8 cellular contexts compared by ENCODE assay signal in the genomic region with DNA sequence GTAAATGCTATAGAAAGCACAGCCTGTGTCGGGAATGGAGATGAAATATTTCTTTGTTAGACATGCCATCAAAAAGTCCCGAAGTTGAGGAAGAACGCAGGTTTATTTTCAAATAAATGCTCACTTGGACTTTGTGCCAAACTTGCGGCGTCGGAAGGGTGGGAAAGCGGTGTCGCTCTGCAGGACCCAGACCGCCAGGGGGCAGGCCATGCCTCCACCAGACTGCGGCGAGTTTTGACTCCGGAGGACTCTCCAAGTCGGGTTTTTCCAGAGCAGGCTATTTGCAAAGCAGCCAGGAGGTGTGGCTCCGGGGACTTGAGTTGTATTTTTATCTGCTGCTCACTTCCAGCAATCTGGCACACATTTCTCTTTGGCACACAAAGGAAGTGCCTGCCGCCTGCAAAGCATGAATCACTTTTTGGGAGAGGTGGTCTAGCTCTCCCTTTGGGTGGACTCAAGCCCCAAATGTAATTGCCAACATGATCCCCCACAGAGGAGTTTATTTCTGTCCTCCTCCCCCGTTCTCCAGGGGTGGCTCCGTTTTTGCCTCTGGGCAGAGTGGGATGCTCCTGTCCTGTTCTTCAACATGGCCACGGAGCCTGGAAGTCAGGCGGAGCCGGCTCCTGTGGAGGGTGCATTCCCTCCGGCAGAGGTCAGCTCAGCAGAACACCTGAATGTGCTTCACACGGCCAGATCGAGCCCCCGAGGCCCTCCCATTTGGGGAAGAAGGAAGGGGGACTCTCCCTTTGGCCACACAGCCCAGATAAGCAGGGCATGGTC.
A peak's percentile ranks its signal among the peaks of the same experiment; 100 is the strongest.
DNase-seq lines count a peak whose midpoint lies in the region; ATAC-seq lines count a peak whose summit lies in the region.

No MANE protein-coding gene starts in this region.

- H3K27ac Mint-ChIP-seq in activated T-cell treated with anti-CD3 and anti-CD28 coated beads, Interleukin-2, amount 50 U/mL, for 72 hours, result no peak overlapping the region

- H3K36me3 Mint-ChIP-seq in activated T-cell treated with anti-CD3 and anti-CD28 coated beads, Interleukin-2, amount 50 U/mL, for 72 hours (ENCODE audit: insufficient read depth in 2 of 2), result no peaks in the 10 kb centered on the region
- no peaks in the 10 kb centered on the region for H3K36me3 Mint-ChIP-seq in activated T-cell treated with anti-CD3 and anti-CD28 coated beads, Interleukin-2, amount 50 U/mL, for 4 hours (ENCODE audit: insufficient read depth)

- H3K27me3 Mint-ChIP-seq in activated T-cell treated with anti-CD3 and anti-CD28 coated beads, Interleukin-2, amount 50 U/mL, for 72 hours (ENCODE audit: low read depth), result peaks cover 48% of the 10 kb centered on the region
- peaks cover 38% of the 10 kb centered on the region for H3K27me3 Mint-ChIP-seq in activated T-cell treated with anti-CD3 and anti-CD28 coated beads, Interleukin-2, amount 50 U/mL, for 4 hours (ENCODE audit: low read depth)

- no peak overlapping the region for H3K4me3 Mint-ChIP-seq in activated T-cell treated with anti-CD3 and anti-CD28 coated beads, Interleukin-2, amount 50 U/mL, for 72 hours
- H3K4me3 Mint-ChIP-seq in activated T-cell treated with anti-CD3 and anti-CD28 coated beads, Interleukin-2, amount 50 U/mL, for 4 hours, result no peak overlapping the region

- H3K9me3 Mint-ChIP-seq in activated T-cell treated with anti-CD3 and anti-CD28 coated beads, Interleukin-2, amount 50 U/mL, for 72 hours, result no peaks in the 10 kb centered on the region
- H3K9me3 Mint-ChIP-seq in activated T-cell treated with anti-CD3 and anti-CD28 coated beads, Interleukin-2, amount 50 U/mL, for 4 hours, result no peaks in the 10 kb centered on the region

- no peaks in the 10 kb centered on the region for H3K4me1 Mint-ChIP-seq in activated T-cell treated with anti-CD3 and anti-CD28 coated beads, Interleukin-2, amount 50 U/mL, for 72 hours (ENCODE audit: low read depth)
- H3K4me1 Mint-ChIP-seq in activated T-cell treated with anti-CD3 and anti-CD28 coated beads, Interleukin-2, amount 50 U/mL, for 4 hours (ENCODE audit: low read depth), result no peaks in the 10 kb centered on the region

- intact Hi-C loops in Right ventricle myocardium superior (cut with DNase I), result loop anchor here (2.0 kb wide), 1 partner anchor 383 kb away; no protein-coding TSS in a partner anchor

- DNase-seq in activated T-cell treated with anti-CD3 and anti-CD28 coated beads, Interleukin-2, amount 50 U/mL, for 72 hours, result peak; percentile 39 to 50
- no peak for DNase-seq in activated T-cell treated with anti-CD3 and anti-CD28 coated beads, Interleukin-2, amount 50 U/mL, for 4 hours
- DNase-seq in NCI-H1930 (lab: John Stamatoyannopoulos, UW) (peak; percentile 5 to 12), Right ventricle myocardium superior (peak; percentile 83), pons (ENCODE audit: low spot score) (peak; percentile 72)
- DNase-seq in activated naive CD4-positive, alpha-beta T cell treated with anti-CD3 and anti-CD28 coated beads, Interleukin-2, amount 50 U/mL, for 16 hours, result peak; percentile 24

- ATAC-seq in activated T-cell treated with anti-CD3 and anti-CD28 coated beads, Interleukin-2, amount 50 U/mL, for 72 hours (replicated peaks in 1 of 2), result no peak
- ATAC-seq in activated T-cell treated with anti-CD3 and anti-CD28 coated beads, Interleukin-2, amount 50 U/mL, for 4 hours, result no peak
- ATAC-seq in Right ventricle myocardium superior (ENCODE audit: poor library complexity) (peak; percentile 86), HG02623 (IDR thresholded peaks at IDR 0.05; ENCODE audit: unreplicated experiment) (no peak), HG03280 (IDR thresholded peaks at IDR 0.05; ENCODE audit: unreplicated experiment) (no peak)
